8 cellular contexts compared by ENCODE assay signal in the genomic region with DNA sequence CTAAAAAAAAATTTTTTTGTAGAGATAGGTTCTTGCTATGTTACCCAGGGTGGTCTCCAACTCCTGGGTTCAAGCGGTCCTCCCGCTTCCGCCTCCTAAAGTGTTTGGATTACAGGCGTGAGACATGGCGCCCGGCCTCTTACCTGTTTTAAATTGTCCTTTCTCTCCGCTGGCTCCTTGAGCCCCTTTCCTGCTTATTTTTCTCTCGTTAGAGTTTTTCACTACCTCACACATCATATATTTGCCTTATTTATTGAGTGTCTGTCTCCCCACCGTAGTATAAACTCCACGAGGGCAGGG. TPM values are rescaled to one million over a fixed set of nuclear protein-coding genes. Genes with fewer than 3 reads are reported as not detected.
DNase-seq lines count a peak whose midpoint lies in the region; ATAC-seq and TF ChIP-seq lines count a peak whose summit lies in the region.

No MANE protein-coding gene starts in this region.

- H3K9me3 ChIP-seq in lung (ENCODE audit: control insufficient read depth in 2 of 2, insufficient read depth in 1 of 2, low read length in 1 of 2) = no peaks in the 10 kb centered on the region

- H3K4me1 ChIP-seq in lung (ENCODE audit: control insufficient read depth in 2 of 2, insufficient read depth in 2 of 2, low read length in 2 of 2) = peaks cover 0 to 11% of the 10 kb centered on the region in 2 donors

- no peak for ATAC-seq in lung (ENCODE audit: insufficient read depth, low FRiP score)

- no peaks in the 10 kb centered on the region for H3K36me3 Mint-ChIP-seq in activated naive CD4-positive, alpha-beta T cell treated with anti-CD3 and anti-CD28 coated beads, Interleukin-2, amount 50 U/mL, for 24 hours
- no peaks in the 10 kb centered on the region for H3K36me3 Mint-ChIP-seq in type B pancreatic cell

- H3K36me3 ChIP-seq in brain microvascular endothelial cell (replicated peaks) (no peaks in the 10 kb centered on the region), lung (ENCODE audit: control insufficient read depth in 2 of 2, insufficient read depth in 2 of 2, low read length in 2 of 2) (no peaks in the 10 kb centered on the region)

- peaks cover 19% of the 10 kb centered on the region for H3K4me1 Mint-ChIP-seq in activated naive CD4-positive, alpha-beta T cell treated with anti-CD3 and anti-CD28 coated beads, Interleukin-2, amount 50 U/mL, for 24 hours
- H3K4me1 Mint-ChIP-seq in type B pancreatic cell (ENCODE audit: unreplicated experiment) = peaks cover 18% of the 10 kb centered on the region

- peak overlapping the region; percentile 1 for H3K27ac Mint-ChIP-seq in activated naive CD4-positive, alpha-beta T cell treated with anti-CD3 and anti-CD28 coated beads, Interleukin-2, amount 50 U/mL, for 24 hours
- H3K27ac Mint-ChIP-seq in type B pancreatic cell = peak overlapping the region; percentile 78

- peaks cover 16% of the 10 kb centered on the region for H3K27me3 Mint-ChIP-seq in activated naive CD4-positive, alpha-beta T cell treated with anti-CD3 and anti-CD28 coated beads, Interleukin-2, amount 50 U/mL, for 24 hours
- H3K27me3 Mint-ChIP-seq in type B pancreatic cell = peaks cover 13% of the 10 kb centered on the region

- DNase-seq in activated naive CD4-positive, alpha-beta T cell treated with anti-CD3 and anti-CD28 coated beads, Interleukin-2, amount 50 U/mL, for 16 hours = no peak
- no peak for DNase-seq in brain microvascular endothelial cell
- no peak for DNase-seq in lung (ENCODE audit: low spot score)
- no peak for DNase-seq in type B pancreatic cell (ENCODE audit: extremely low spot score, unreplicated experiment)
- DNase-seq in COR-L47 (lab: John Stamatoyannopoulos, UW) = no peak
- DNase-seq in NOMO-1 treated with DMSO at 0.1 percent for 48 hours (lab: John Stamatoyannopoulos, UW; ENCODE audit: unreplicated experiment) = no peak
- DNase-seq in NCI-H2227 treated with DMSO at 0.1 percent for 48 hours (lab: John Stamatoyannopoulos, UW) = no peak

- in situ Hi-C loops in brain microvascular endothelial cell (cut with HindIII; ENCODE audit: low pct_ligation_motif_present, low sequenced_read_pairs) = no loop called here

- H3K27ac ChIP-seq in brain microvascular endothelial cell = no peak overlapping the region
- H3K27ac ChIP-seq in lung (ENCODE audit: low read depth in 1 of 2, low read length in 1 of 2) = peak overlapping the region in 1 of 2 donors; percentile 60

- H3K4me3 ChIP-seq in brain microvascular endothelial cell (ENCODE audit: low read depth, low read length) (peak overlapping the region; percentile 59), lung (peak overlapping the region; percentile 22)

- H3K27me3 ChIP-seq in brain microvascular endothelial cell (replicated peaks) = no peaks in the 10 kb centered on the region
- H3K27me3 ChIP-seq in lung (ENCODE audit: control insufficient read depth, insufficient read depth) = no peaks in the 10 kb centered on the region

- 15 to 20% methylated on average over 10 of the region's 10 CpGs for WGBS in lung, 2 donors

- no peaks in the 10 kb centered on the region for H3K9me3 Mint-ChIP-seq in activated naive CD4-positive, alpha-beta T cell treated with anti-CD3 and anti-CD28 coated beads, Interleukin-2, amount 50 U/mL, for 24 hours
- no peaks in the 10 kb centered on the region for H3K9me3 Mint-ChIP-seq in type B pancreatic cell

- TF ChIP-seq CTCF in brain microvascular endothelial cell (IDR thresholded peaks at IDR 0.05; ENCODE audit: low read depth, low read length, missing control alignments) (no peak), lung (IDR thresholded peaks at IDR 0.05; ENCODE audit: control extremely low read depth, extremely low read depth) (no peak), type B pancreatic cell (conservative IDR thresholded peaks at IDR 0.05) (no peak)

- peak overlapping the region; percentile 86 for H3K4me3 Mint-ChIP-seq in activated naive CD4-positive, alpha-beta T cell treated with anti-CD3 and anti-CD28 coated beads, Interleukin-2, amount 50 U/mL, for 24 hours
- peak overlapping the region; percentile 92 for H3K4me3 Mint-ChIP-seq in type B pancreatic cell

RNA-seq across cellular contexts. Expression of a gene that starts 0.8 kb away (rescaled TPM):
- total RNA-seq in lung = under 1 TPM; 0.43 to 0.98 TPM
- under 1 TPM; 0.10 to 0.13 TPM for polyA plus RNA-seq in lung
- total RNA-seq in type B pancreatic cell (ENCODE audit: low replicate concordance) = 0.71 and 0.92 TPM in 2 replicates

RNA-seq across cellular contexts. Expression of a gene that starts 20.4 kb away (rescaled TPM):
- 10 to 100 TPM; 78.5 to 89.0 TPM for total RNA-seq in lung
- polyA plus RNA-seq in lung = 10 to 100 TPM; 19.9 to 27.0 TPM
- total RNA-seq in type B pancreatic cell (ENCODE audit: low replicate concordance) = 142 and 428 TPM in 2 replicates
